Comparison of ENCODE assay signal across 18 cellular contexts in the genomic region with DNA sequence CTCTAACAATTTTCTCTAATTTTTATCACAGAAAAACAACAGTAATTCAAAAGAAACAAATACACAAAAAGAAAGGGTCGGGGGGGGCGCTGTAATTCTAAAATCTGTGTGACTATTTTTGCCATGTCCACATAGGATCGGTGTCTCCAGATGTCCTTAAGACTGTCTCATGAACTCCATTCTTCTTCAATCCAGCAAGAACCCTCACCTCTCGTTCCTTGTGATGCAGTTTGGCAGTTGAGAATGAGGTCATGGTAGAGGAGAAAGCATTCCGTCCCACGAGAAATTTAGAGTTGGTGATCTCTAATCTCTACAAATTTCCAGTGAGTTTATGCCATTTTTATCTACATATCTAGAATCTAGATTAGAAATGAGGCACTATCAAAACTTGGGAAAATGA.
DNase-seq lines count a peak whose midpoint lies in the region; ATAC-seq and TF ChIP-seq lines count a peak whose summit lies in the region.
"Had no signal": no experiment of that assay in that cellular context is flagged by ENCODE, and none has a peak within 500 bp of the region (broad histone marks: within the 10 kb centered on the region; RNA-seq: fewer than 3 reads in every experiment).

No MANE protein-coding gene starts in this region.

- no peak overlapping the region for H3K9ac ChIP-seq in PC-3 (ENCODE audit: low read length)
- no peak overlapping the region for H3K9ac ChIP-seq in smooth muscle cell (ENCODE audit: low read depth)
- H3K9ac ChIP-seq: BLaER1 had no signal

- no TSS peak for BruUV-seq in PC-3 (replicated peaks; lab: Mats Ljungman, UMichigan)

- no peak for ATAC-seq in PC-3
- ATAC-seq in HG02981 (IDR thresholded peaks at IDR 0.05; ENCODE audit: unreplicated experiment), result no peak
- ATAC-seq: HCT116, HepG2 had no signal

- no peaks in the 10 kb centered on the region for H3K36me3 Mint-ChIP-seq in endothelial cell (ENCODE audit: low read depth, unreplicated experiment)
- H3K36me3 Mint-ChIP-seq: CD14-positive monocyte; CD4-positive, alpha-beta memory T cell had no signal

- H3F3A ChIP-seq in PC-3 (ENCODE audit: low read length, unreplicated experiment) (no peaks in the 10 kb centered on the region), smooth muscle cell (ENCODE audit: low read depth) (no peaks in the 10 kb centered on the region)

- H3K4me1 ChIP-seq in PC-3 (ENCODE audit: insufficient read depth, low read length) (peaks cover 11% of the 10 kb centered on the region), smooth muscle cell (ENCODE audit: low read depth) (no peaks in the 10 kb centered on the region)
- H3K4me1 ChIP-seq: BLaER1 had no signal

- POLR2A ChIA-PET in PC-3 (lab: Charles Lee; ENCODE audit: unreplicated experiment), result no interaction called here

- no peak overlapping the region for H3K4me3 Mint-ChIP-seq in endothelial cell (ENCODE audit: unreplicated experiment)
- H3K4me3 Mint-ChIP-seq: CD14-positive monocyte; CD4-positive, alpha-beta memory T cell; HFFc6 had no signal

- DNase-seq in AG20443 (ENCODE audit: low spot score) (peak; percentile 13), PC-3 (no peak), fibroblast of peridontal ligament (ENCODE audit: extremely low read depth) (peak; percentile 17), smooth muscle cell (lab: John Stamatoyannopoulos, UW; ENCODE audit: unreplicated experiment) (no peak), endothelial cell (ENCODE audit: low spot score) (no peak)
- no peak for DNase-seq in stimulated activated CD4-positive, alpha-beta T cell treated with anti-CD3 and anti-CD28 coated beads, Interleukin-15, amount 100 ng/mL, for 24 hours
- DNase-seq: CD4-positive, alpha-beta memory T cell; DMS153; DMS79; GDM1; GOT3; H7; HFFc6 had no signal

- H3K27ac ChIP-seq in PC-3 (ENCODE audit: low read length) (no peak overlapping the region), smooth muscle cell (ENCODE audit: low read depth) (no peak overlapping the region)
- H3K27ac ChIP-seq: BLaER1 had no signal

- H3K9me2 ChIP-seq in PC-3 (replicated peaks; ENCODE audit: low read length), result no peaks in the 10 kb centered on the region

- H3K4me3 ChIP-seq in PC-3 (ENCODE audit: low read length), result no peak overlapping the region
- no peak overlapping the region for H3K4me3 ChIP-seq in smooth muscle cell
- H3K4me3 ChIP-seq: BLaER1 had no signal

- H3K9me3 Mint-ChIP-seq in endothelial cell (ENCODE audit: unreplicated experiment), result no peaks in the 10 kb centered on the region
- H3K9me3 Mint-ChIP-seq: HFFc6 had no signal

- no peaks in the 10 kb centered on the region for H3K9me3 ChIP-seq in PC-3 (ENCODE audit: low read length)
- H3K9me3 ChIP-seq in smooth muscle cell (replicated peaks; ENCODE audit: low read depth), result no peaks in the 10 kb centered on the region
- H3K9me3 ChIP-seq: BLaER1 had no signal

- H2AFZ ChIP-seq in PC-3 (ENCODE audit: low read length), result no peak overlapping the region
- H2AFZ ChIP-seq in smooth muscle cell (ENCODE audit: low read depth), result peak overlapping the region; percentile 25

- intact Hi-C loops in PC-3 (cut with micrococcal nuclease), result no loop called here

- H3K79me2 ChIP-seq in PC-3 (ENCODE audit: low read length), result no peaks in the 10 kb centered on the region
- no peaks in the 10 kb centered on the region for H3K79me2 ChIP-seq in smooth muscle cell (ENCODE audit: low read depth)

- no peak overlapping the region for H3K27ac Mint-ChIP-seq in endothelial cell (ENCODE audit: unreplicated experiment)
- H3K27ac Mint-ChIP-seq: CD14-positive monocyte; CD4-positive, alpha-beta memory T cell; HFFc6 had no signal

- H3K27me3 ChIP-seq in PC-3 (ENCODE audit: low read length) (no peaks in the 10 kb centered on the region), smooth muscle cell (ENCODE audit: low read depth) (no peaks in the 10 kb centered on the region)
- H3K27me3 ChIP-seq: BLaER1 had no signal

- H3K36me3 ChIP-seq in PC-3 (ENCODE audit: low read depth, low read length) (no peaks in the 10 kb centered on the region), smooth muscle cell (ENCODE audit: low read depth) (no peaks in the 10 kb centered on the region)
- H3K36me3 ChIP-seq: BLaER1 had no signal

- H3K4me1 Mint-ChIP-seq in endothelial cell (ENCODE audit: unreplicated experiment), result no peaks in the 10 kb centered on the region
- H3K4me1 Mint-ChIP-seq: CD14-positive monocyte; CD4-positive, alpha-beta memory T cell had no signal

- no peaks in the 10 kb centered on the region for H3K27me3 Mint-ChIP-seq in endothelial cell (ENCODE audit: unreplicated experiment)

- CTCF ChIA-PET in PC-3 (lab: Charles Lee), result no interaction called here

- 0 out of 2 replicates have a peak overlapping the region, but pooled peaks have one; percentile 63 for H3K4me2 ChIP-seq in PC-3 (ENCODE audit: low read length)
- no peak overlapping the region for H3K4me2 ChIP-seq in smooth muscle cell
- H3K4me2 ChIP-seq: BLaER1 had no signal

- 85% methylated on average over 6 of the region's 6 CpGs for WGBS in smooth muscle cell (ENCODE audit: low lambda C conversion rate)

- H4K20me1 ChIP-seq in PC-3 (ENCODE audit: low read length) (no peaks in the 10 kb centered on the region), smooth muscle cell (ENCODE audit: low read depth) (no peaks in the 10 kb centered on the region)
- H4K20me1 ChIP-seq: BLaER1 had no signal

- TF ChIP-seq CTCF in PC-3 (conservative IDR thresholded peaks at IDR 0.05; ENCODE audit: low read depth, low read length) (no peak), smooth muscle cell (IDR thresholded peaks at IDR 0.05; ENCODE audit: borderline replicate concordance, insufficient read depth, poor library complexity, severe bottlenecking) (no peak), endothelial cell (IDR thresholded peaks at IDR 0.05; ENCODE audit: unreplicated experiment) (no peak)

Comparison
In these comparisons a context has a peak if more than half of its experiments do, and no peak if none do; other contexts are left out.
1. DNase-seq: peak in AG20443 (single experiment) and fibroblast of peridontal ligament (single experiment); none in PC-3 (single experiment), smooth muscle cell (single experiment), stimulated activated CD4-positive, alpha-beta T cell treated with anti-CD3 and anti-CD28 coated beads, Interleukin-15, amount 100 ng/mL, for 24 hours (single experiment) and endothelial cell (single experiment).